In genomic region chr16:66846266-66846665, GRCh38 we compare ENCODE assay signal across 12 cellular contexts. TPM values are rescaled to one million over a fixed set of nuclear protein-coding genes. Genes with fewer than 3 reads are reported as not detected.
"Had no signal": no experiment of that assay in that cellular context is flagged by ENCODE, and none has a peak within 500 bp of the region (broad histone marks: within the 10 kb centered on the region; RNA-seq: fewer than 3 reads in every experiment).

No MANE protein-coding gene starts in this region.

- H3K27ac Mint-ChIP-seq: activated CD4-positive, alpha-beta memory T cell treated with anti-CD3 and anti-CD28 coated beads, Interleukin-2, amount 10 ng/mL, durations not matched to agents 7 days and 5 days; activated T-helper 1 cell treated with anti-CD3 and anti-CD28 coated beads, Interleukin-12 subunit alpha, Interleukin-12 subunit beta, Interleukin-2, Interleukin-4 antibody, amounts not matched to agents 30 ng/mL and 10 ng/mL and 1 ng/mL, durations not matched to agents 14 hours and 24 hours and 36 hours; endodermal cell had no signal

- DNase-seq: activated CD4-positive, alpha-beta memory T cell treated with anti-CD3 and anti-CD28 coated beads, Interleukin-2, amount 10 ng/mL, durations not matched to agents 7 days and 5 days; activated naive CD4-positive, alpha-beta T cell treated with anti-CD3 and anti-CD28 coated beads, Interleukin-2, amount 50 U/mL, for 16 hours; dermis blood vessel endothelial cell; kidney glomerular epithelial cell; midbrain had no signal

- H3K4me3 Mint-ChIP-seq: activated CD4-positive, alpha-beta memory T cell treated with anti-CD3 and anti-CD28 coated beads, Interleukin-2, amount 10 ng/mL, durations not matched to agents 7 days and 5 days; activated T-helper 1 cell treated with anti-CD3 and anti-CD28 coated beads, Interleukin-12 subunit alpha, Interleukin-12 subunit beta, Interleukin-2, Interleukin-4 antibody, amounts not matched to agents 30 ng/mL and 10 ng/mL and 1 ng/mL, durations not matched to agents 14 hours and 24 hours and 36 hours had no signal

- ATAC-seq: esophagus mucosa had no signal

- H3K9me3 Mint-ChIP-seq: activated CD4-positive, alpha-beta memory T cell treated with anti-CD3 and anti-CD28 coated beads, Interleukin-2, amount 10 ng/mL, durations not matched to agents 7 days and 5 days; activated T-helper 1 cell treated with anti-CD3 and anti-CD28 coated beads, Interleukin-12 subunit alpha, Interleukin-12 subunit beta, Interleukin-2, Interleukin-4 antibody, amounts not matched to agents 30 ng/mL and 10 ng/mL and 1 ng/mL, durations not matched to agents 14 hours and 24 hours and 36 hours; endodermal cell had no signal

RNA-seq across cellular contexts. Expression of gene CA7, which starts 2.1 kb away (rescaled TPM):
- total RNA-seq: cerebellum, dermis blood vessel endothelial cell, endodermal cell, esophagus mucosa, glomerular endothelial cell, lower leg skin, right atrium auricular region had no signal

RNA-seq across cellular contexts. Expression of gene TERB1, which starts 44.9 kb away (rescaled TPM):
- total RNA-seq: cerebellum, endodermal cell, glomerular endothelial cell, right atrium auricular region had no signal
